31 cellular contexts compared by ENCODE assay signal in genomic region chr12:52689936-52690335, GRCh38. TPM values are rescaled to one million over a fixed set of nuclear protein-coding genes. Genes with fewer than 3 reads are reported as not detected.
"Had no signal": no experiment of that assay in that cellular context is flagged by ENCODE, and none has a peak within 500 bp of the region (broad histone marks: within the 10 kb centered on the region; RNA-seq: fewer than 3 reads in every experiment).

No MANE protein-coding gene starts in this region.

- H3K27me3 Mint-ChIP-seq: activated CD4-positive, alpha-beta T cell treated with anti-CD3 and anti-CD28 coated beads for 36 hours had no signal

- H3K4me3 Mint-ChIP-seq: activated CD8-positive, alpha-beta memory T cell treated with anti-CD3 and anti-CD28 coated beads, Interleukin-2, amount 10 ng/mL, durations not matched to agents 7 days and 5 days had no signal

- H3K27ac ChIP-seq: brain microvascular endothelial cell, coronary artery, dorsolateral prefrontal cortex, gastroesophageal sphincter, ovary, prostate gland, skin epidermis, testis, transverse colon had no signal

- H3K4me1 ChIP-seq: prostate gland had no signal

- H3K9me3 Mint-ChIP-seq: activated naive CD8-positive, alpha-beta T cell treated with anti-CD3 and anti-CD28 coated beads, Interleukin-2, amount 10 ng/mL, durations not matched to agents 7 days and 5 days; activated T-helper 2 cell treated with anti-CD3 and anti-CD28 coated beads, Interferon-gamma antibody, Interleukin-2, Interleukin-4, amounts not matched to agents 10 μg/mL and 5 μg/mL and 100 μg/mL, durations not matched to agents 14 hours and 24 hours and 36 hours had no signal

- H3K27ac Mint-ChIP-seq: activated CD4-positive, alpha-beta T cell treated with anti-CD3 and anti-CD28 coated beads for 36 hours; activated CD8-positive, alpha-beta memory T cell treated with anti-CD3 and anti-CD28 coated beads, Interleukin-2, amount 10 ng/mL, durations not matched to agents 7 days and 5 days; activated CD8-positive, alpha-beta T cell treated with anti-CD3 and anti-CD28 coated beads, Interleukin-2, amount 10 ng/mL, durations not matched to agents 7 days and 5 days; activated naive CD8-positive, alpha-beta T cell treated with anti-CD3 and anti-CD28 coated beads, Interleukin-2, amount 10 ng/mL, durations not matched to agents 7 days and 5 days; activated T-helper 2 cell treated with anti-CD3 and anti-CD28 coated beads, Interferon-gamma antibody, Interleukin-2, Interleukin-4, amounts not matched to agents 10 μg/mL and 5 μg/mL and 100 μg/mL, durations not matched to agents 14 hours and 24 hours and 36 hours had no signal

- H3K9me3 ChIP-seq: gastroesophageal sphincter, ovary, prostate gland, testis, transverse colon had no signal

- DNase-seq: activated CD4-positive, alpha-beta T cell treated with anti-CD3 and anti-CD28 coated beads for 36 hours; activated CD4-positive, CD25-positive, alpha-beta regulatory T cell; activated CD8-positive, alpha-beta memory T cell treated with anti-CD3 and anti-CD28 coated beads, Interleukin-2, amount 10 ng/mL, durations not matched to agents 7 days and 5 days; activated CD8-positive, alpha-beta T cell treated with anti-CD3 and anti-CD28 coated beads, Interleukin-2, amount 10 ng/mL, durations not matched to agents 7 days and 5 days; activated naive CD8-positive, alpha-beta T cell treated with anti-CD3 and anti-CD28 coated beads, Interleukin-2, amount 10 ng/mL, durations not matched to agents 7 days and 5 days; activated T-cell treated with anti-CD3 and anti-CD28 coated beads, Interleukin-2, amount 50 U/mL, for 48 hours; amniotic stem cell; brain microvascular endothelial cell; dorsolateral prefrontal cortex; effector memory CD4-positive, alpha-beta T cell; erythroblast; hippocampal formation; ovary; retina; stimulated activated CD4-positive, alpha-beta T cell treated with anti-CD3 and anti-CD28 coated beads, Interleukin-12 subunit alpha, Interleukin-12 subunit beta, amount 100 ng/mL, for 4 hours; stimulated activated CD4-positive, alpha-beta T cell treated with anti-CD3 and anti-CD28 coated beads, Interleukin-4, amount 100 ng/mL, for 1 hour; stimulated activated naive CD8-positive, alpha-beta T cell treated with anti-CD3 and anti-CD28 coated beads, Interleukin-15, Interleukin-2, amounts not matched to agents 100 U/mL and 50 U/mL, for 24 hours; testis; transverse colon had no signal

- H3K36me3 ChIP-seq: brain microvascular endothelial cell, gastroesophageal sphincter, ovary, prostate gland, transverse colon had no signal

- H3K27me3 ChIP-seq: ovary, testis had no signal

- H3K36me3 Mint-ChIP-seq: activated CD8-positive, alpha-beta memory T cell treated with anti-CD3 and anti-CD28 coated beads, Interleukin-2, amount 10 ng/mL, durations not matched to agents 7 days and 5 days; activated naive CD8-positive, alpha-beta T cell treated with anti-CD3 and anti-CD28 coated beads, Interleukin-2, amount 10 ng/mL, durations not matched to agents 7 days and 5 days had no signal

- H3K4me3 ChIP-seq: coronary artery, ovary, prostate gland, skin epidermis, testis, transverse colon had no signal

- ATAC-seq: activated CD4-positive, alpha-beta T cell treated with anti-CD3 and anti-CD28 coated beads for 36 hours; activated CD8-positive, alpha-beta memory T cell treated with anti-CD3 and anti-CD28 coated beads, Interleukin-2, amount 10 ng/mL, durations not matched to agents 7 days and 5 days; activated CD8-positive, alpha-beta T cell treated with anti-CD3 and anti-CD28 coated beads, Interleukin-2, amount 10 ng/mL, durations not matched to agents 7 days and 5 days; gastroesophageal sphincter; sciatic nerve; stimulated activated naive CD8-positive, alpha-beta T cell treated with anti-CD3 and anti-CD28 coated beads, Interleukin-15, Interleukin-2, amounts not matched to agents 100 U/mL and 50 U/mL, for 24 hours had no signal

RNA-seq across cellular contexts. Expression of gene KRT1, which starts 9.7 kb away (rescaled TPM):
- total RNA-seq: activated CD4-positive, alpha-beta T cell treated with anti-CD3 and anti-CD28 coated beads for 36 hours; activated CD8-positive, alpha-beta memory T cell treated with anti-CD3 and anti-CD28 coated beads, Interleukin-2, amount 10 ng/mL, durations not matched to agents 7 days and 5 days; activated CD8-positive, alpha-beta T cell treated with anti-CD3 and anti-CD28 coated beads, Interleukin-2, amount 10 ng/mL, durations not matched to agents 7 days and 5 days; activated naive CD8-positive, alpha-beta T cell treated with anti-CD3 and anti-CD28 coated beads, Interleukin-2, amount 10 ng/mL, durations not matched to agents 7 days and 5 days; astrocyte; cardiac septum; fibroblast of lung; fibroblast of villous mesenchyme; gastroesophageal sphincter; kidney epithelial cell; ovary; testis; transverse colon had no signal
- polyA plus RNA-seq: fibroblast of lung, neural cell, ovary had no signal

RNA-seq across cellular contexts. Expression of gene KRT77, which starts 13.4 kb away (rescaled TPM):
- total RNA-seq: activated CD4-positive, alpha-beta T cell treated with anti-CD3 and anti-CD28 coated beads for 36 hours; activated CD8-positive, alpha-beta memory T cell treated with anti-CD3 and anti-CD28 coated beads, Interleukin-2, amount 10 ng/mL, durations not matched to agents 7 days and 5 days; activated CD8-positive, alpha-beta T cell treated with anti-CD3 and anti-CD28 coated beads, Interleukin-2, amount 10 ng/mL, durations not matched to agents 7 days and 5 days; activated naive CD8-positive, alpha-beta T cell treated with anti-CD3 and anti-CD28 coated beads, Interleukin-2, amount 10 ng/mL, durations not matched to agents 7 days and 5 days; activated T-helper 2 cell treated with anti-CD3 and anti-CD28 coated beads, Interferon-gamma antibody, Interleukin-2, Interleukin-4, amounts not matched to agents 10 μg/mL and 5 μg/mL and 100 μg/mL, durations not matched to agents 14 hours and 24 hours and 36 hours; astrocyte; cardiac septum; fibroblast of lung; fibroblast of villous mesenchyme; gastroesophageal sphincter; kidney epithelial cell; ovary; sciatic nerve; transverse colon had no signal
- polyA plus RNA-seq: fibroblast of lung, neural cell, ovary had no signal

RNA-seq across cellular contexts. Expression of gene KRT2, which starts 37.9 kb away (rescaled TPM):
- total RNA-seq: activated CD4-positive, alpha-beta T cell treated with anti-CD3 and anti-CD28 coated beads for 36 hours; activated CD8-positive, alpha-beta memory T cell treated with anti-CD3 and anti-CD28 coated beads, Interleukin-2, amount 10 ng/mL, durations not matched to agents 7 days and 5 days; activated naive CD8-positive, alpha-beta T cell treated with anti-CD3 and anti-CD28 coated beads, Interleukin-2, amount 10 ng/mL, durations not matched to agents 7 days and 5 days; activated T-helper 2 cell treated with anti-CD3 and anti-CD28 coated beads, Interferon-gamma antibody, Interleukin-2, Interleukin-4, amounts not matched to agents 10 μg/mL and 5 μg/mL and 100 μg/mL, durations not matched to agents 14 hours and 24 hours and 36 hours; astrocyte; cardiac septum; fibroblast of lung; fibroblast of villous mesenchyme; gastroesophageal sphincter; kidney epithelial cell; ovary; sciatic nerve; testis; transverse colon had no signal
- polyA plus RNA-seq: fibroblast of lung, neural cell, ovary had no signal
